18 cellular contexts compared by ENCODE assay signal in the genomic region with DNA sequence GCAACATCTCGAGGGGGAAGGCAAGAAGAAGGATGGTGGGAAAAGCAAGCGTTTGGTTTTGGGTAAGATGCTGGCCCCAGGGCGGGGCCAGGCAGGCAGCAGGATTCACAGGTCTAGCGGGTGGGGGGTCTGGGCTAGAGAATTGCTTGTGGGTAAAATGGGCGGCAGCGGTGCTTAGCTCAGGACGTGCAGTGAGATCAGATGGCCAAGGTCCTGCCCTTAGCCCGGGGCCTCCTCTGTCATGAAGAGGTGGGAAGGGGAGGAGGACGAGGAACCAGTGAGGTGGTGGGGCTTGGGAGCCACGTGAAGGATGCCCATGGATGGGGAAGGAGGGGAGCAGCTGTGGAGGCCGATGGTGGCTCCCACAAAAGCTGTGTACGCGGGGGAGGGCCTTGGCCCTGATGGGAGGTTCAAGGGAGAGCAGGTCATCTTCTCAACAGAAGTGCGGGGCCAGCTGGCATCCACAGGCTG. TPM values are rescaled to one million over a fixed set of nuclear protein-coding genes. Genes with fewer than 3 reads are reported as not detected.
"Had no signal": no experiment of that assay in that cellular context is flagged by ENCODE, and none has a peak within 500 bp of the region (broad histone marks: within the 10 kb centered on the region; RNA-seq: fewer than 3 reads in every experiment).

No MANE protein-coding gene starts in this region.

- H3K27ac ChIP-seq: cardiac muscle cell, dorsolateral prefrontal cortex, psoas muscle, thyroid gland, uterus had no signal

- ATAC-seq: activated CD4-positive, CD25-positive, alpha-beta regulatory T cell treated with anti-CD3 and anti-CD28 coated beads, Interleukin-2, amount 50 U/mL, for 24 hours; activated CD8-positive, alpha-beta T cell treated with anti-CD3 and anti-CD28 coated beads, Interleukin-2, amount 10 ng/mL, durations not matched to agents 7 days and 5 days; psoas muscle had no signal

- H3K36me3 ChIP-seq: cardiac muscle cell, thyroid gland, uterus had no signal

- H3K9me3 ChIP-seq: psoas muscle, thyroid gland, uterus had no signal

- H3K36me3 Mint-ChIP-seq: activated naive CD8-positive, alpha-beta T cell; immature natural killer cell had no signal

- H3K4me3 Mint-ChIP-seq: activated CD4-positive, alpha-beta T cell treated with anti-CD3 and anti-CD28 coated beads, Interleukin-2, amount 10 ng/mL, durations not matched to agents 7 days and 5 days; activated CD8-positive, alpha-beta T cell treated with anti-CD3 and anti-CD28 coated beads, Interleukin-2, amount 10 ng/mL, durations not matched to agents 7 days and 5 days; activated naive CD8-positive, alpha-beta T cell; immature natural killer cell; neural crest cell had no signal

- H3K27me3 ChIP-seq: cardiac muscle cell, thyroid gland had no signal

- H3K4me1 ChIP-seq: psoas muscle had no signal

- H3K9me3 Mint-ChIP-seq: activated CD4-positive, alpha-beta T cell treated with anti-CD3 and anti-CD28 coated beads, Interleukin-2, amount 10 ng/mL, durations not matched to agents 7 days and 5 days; immature natural killer cell; neural crest cell had no signal

- H3K4me1 Mint-ChIP-seq: activated CD4-positive, alpha-beta T cell treated with anti-CD3 and anti-CD28 coated beads, Interleukin-2, amount 10 ng/mL, durations not matched to agents 7 days and 5 days; immature natural killer cell had no signal

- H3K4me3 ChIP-seq: cardiac muscle cell, dorsolateral prefrontal cortex, lung, psoas muscle, thyroid gland, uterus had no signal

- DNase-seq: activated CD4-positive, alpha-beta T cell treated with anti-CD3 and anti-CD28 coated beads, Interleukin-2, amount 10 ng/mL, durations not matched to agents 7 days and 5 days; activated CD8-positive, alpha-beta T cell treated with anti-CD3 and anti-CD28 coated beads, Interleukin-2, amount 10 ng/mL, durations not matched to agents 7 days and 5 days; immature natural killer cell; midbrain; stimulated activated CD4-positive, alpha-beta T cell treated with anti-CD3 and anti-CD28 coated beads, Interleukin-12 subunit alpha, Interleukin-12 subunit beta, amount 100 ng/mL, for 4 hours; stimulated activated CD4-positive, alpha-beta T cell treated with anti-CD3 and anti-CD28 coated beads, Interleukin-1b, Interleukin-23, amount 100 ng/mL, for 48 hours; stimulated activated CD8-positive, alpha-beta memory T cell treated with anti-CD3 and anti-CD28 coated beads, Interleukin-4, amount 100 ng/mL, for 48 hours; stimulated activated naive CD4-positive, alpha-beta T cell had no signal

- H3K27ac Mint-ChIP-seq: activated CD4-positive, alpha-beta T cell treated with anti-CD3 and anti-CD28 coated beads, Interleukin-2, amount 10 ng/mL, durations not matched to agents 7 days and 5 days; activated CD8-positive, alpha-beta T cell treated with anti-CD3 and anti-CD28 coated beads, Interleukin-2, amount 10 ng/mL, durations not matched to agents 7 days and 5 days; activated naive CD8-positive, alpha-beta T cell had no signal

RNA-seq across cellular contexts. Expression of gene CFAP46, which starts 59.9 kb away (rescaled TPM):
- total RNA-seq: activated CD4-positive, alpha-beta T cell treated with anti-CD3 and anti-CD28 coated beads, Interleukin-2, amount 10 ng/mL, durations not matched to agents 7 days and 5 days; activated CD8-positive, alpha-beta T cell treated with anti-CD3 and anti-CD28 coated beads, Interleukin-2, amount 10 ng/mL, durations not matched to agents 7 days and 5 days; T-helper 1 cell treated with Interleukin-12 subunit alpha and Interleukin-12 subunit beta and Interleukin-4 antibody, amounts not matched to agents 30 ng/mL and 1 ng/mL, for 36 hours had no signal
